8 cellular contexts compared by ENCODE assay signal in genomic region chr4:147480891-147481576, GRCh38. TPM values are rescaled to one million over a fixed set of nuclear protein-coding genes. Genes with fewer than 3 reads are reported as not detected.
DNase-seq lines count a peak whose midpoint lies in the region; ATAC-seq and TF ChIP-seq lines count a peak whose summit lies in the region.

TSS of gene EDNRA (plus strand) at chr4:147481097. CDS start at chr4:147485682, 4,585 bp downstream.

- no peak for TF ChIP-seq CTCF in epithelial cell of proximal tubule (conservative IDR thresholded peaks at IDR 0.05; ENCODE audit: low read depth, low read length)
- TF ChIP-seq CTCF in vagina (IDR thresholded peaks at IDR 0.05), result no peak

- peaks cover 7% of the 10 kb centered on the region for H3K4me1 Mint-ChIP-seq in activated T-cell treated with anti-CD3 and anti-CD28 coated beads, Interleukin-2, amount 50 U/mL, for 72 hours (ENCODE audit: low read depth)
- no peaks in the 10 kb centered on the region for H3K4me1 Mint-ChIP-seq in activated CD8-positive, alpha-beta T cell treated with anti-CD3 and anti-CD28 coated beads, Interleukin-2, amount 10 ng/mL, durations not matched to agents 7 days and 5 days (ENCODE audit: low read depth)

- ATAC-seq in activated T-cell treated with anti-CD3 and anti-CD28 coated beads, Interleukin-2, amount 50 U/mL, for 72 hours (replicated peaks in 1 of 2), result peak in 1 of 2 donors; percentile 51
- ATAC-seq in HG02840 (IDR thresholded peaks at IDR 0.05; ENCODE audit: low FRiP score, unreplicated experiment), result no peak
- no peak for ATAC-seq in activated CD8-positive, alpha-beta T cell treated with anti-CD3 and anti-CD28 coated beads, Interleukin-2, amount 10 ng/mL, durations not matched to agents 7 days and 5 days

- no peaks in the 10 kb centered on the region for H3K27me3 ChIP-seq in vagina

- H3K4me3 ChIP-seq in epithelial cell of proximal tubule (ENCODE audit: low read depth, low read length) (peak within 1 kb of the TSS; percentile 57), vagina (peak within 1 kb of the TSS; percentile 54 to 73)

- H3K27ac Mint-ChIP-seq in activated T-cell treated with anti-CD3 and anti-CD28 coated beads, Interleukin-2, amount 50 U/mL, for 72 hours, result no peak within 1 kb of the TSS
- no peak within 1 kb of the TSS for H3K27ac Mint-ChIP-seq in activated CD8-positive, alpha-beta T cell treated with anti-CD3 and anti-CD28 coated beads, Interleukin-2, amount 10 ng/mL, durations not matched to agents 7 days and 5 days

- peaks cover 42% of the 10 kb centered on the region for H3K27me3 Mint-ChIP-seq in activated T-cell treated with anti-CD3 and anti-CD28 coated beads, Interleukin-2, amount 50 U/mL, for 72 hours (ENCODE audit: low read depth)
- peaks cover 38% of the 10 kb centered on the region for H3K27me3 Mint-ChIP-seq in activated CD8-positive, alpha-beta T cell treated with anti-CD3 and anti-CD28 coated beads, Interleukin-2, amount 10 ng/mL, durations not matched to agents 7 days and 5 days (ENCODE audit: low read depth)

- TF ChIP-seq POLR2A in vagina (IDR thresholded peaks at IDR 0.05), result no peak

- H3K9me3 ChIP-seq in vagina, result no peaks in the 10 kb centered on the region

- peaks cover 26% of the 10 kb centered on the region for H3K4me1 ChIP-seq in vagina

- H3K36me3 Mint-ChIP-seq in activated T-cell treated with anti-CD3 and anti-CD28 coated beads, Interleukin-2, amount 50 U/mL, for 72 hours (ENCODE audit: insufficient read depth in 2 of 2), result no peaks in the 10 kb centered on the region
- no peaks in the 10 kb centered on the region for H3K36me3 Mint-ChIP-seq in activated CD8-positive, alpha-beta T cell treated with anti-CD3 and anti-CD28 coated beads, Interleukin-2, amount 10 ng/mL, durations not matched to agents 7 days and 5 days (ENCODE audit: low read depth)

- CTCF ChIA-PET in activated CD8-positive, alpha-beta T cell treated with anti-CD3 and anti-CD28 coated beads, Interleukin-2, amount 10 ng/mL, durations not matched to agents 7 days and 5 days (lab: Charles Lee), result no interaction called here

- peak within 1 kb of the TSS; percentile 56 to 62 for H3K4me3 Mint-ChIP-seq in activated T-cell treated with anti-CD3 and anti-CD28 coated beads, Interleukin-2, amount 50 U/mL, for 72 hours
- H3K4me3 Mint-ChIP-seq in activated CD8-positive, alpha-beta T cell treated with anti-CD3 and anti-CD28 coated beads, Interleukin-2, amount 10 ng/mL, durations not matched to agents 7 days and 5 days, result no peak within 1 kb of the TSS

- POLR2A ChIA-PET in activated CD8-positive, alpha-beta T cell treated with anti-CD3 and anti-CD28 coated beads, Interleukin-2, amount 10 ng/mL, durations not matched to agents 7 days and 5 days (lab: Charles Lee), result no interaction called here

- H3K36me3 ChIP-seq in vagina, result no peaks in the 10 kb centered on the region

- no peaks in the 10 kb centered on the region for H3K9me3 Mint-ChIP-seq in activated T-cell treated with anti-CD3 and anti-CD28 coated beads, Interleukin-2, amount 50 U/mL, for 72 hours
- H3K9me3 Mint-ChIP-seq in activated CD8-positive, alpha-beta T cell treated with anti-CD3 and anti-CD28 coated beads, Interleukin-2, amount 10 ng/mL, durations not matched to agents 7 days and 5 days (ENCODE audit: insufficient read depth), result no peaks in the 10 kb centered on the region

- DNase-seq in activated T-cell treated with anti-CD3 and anti-CD28 coated beads, Interleukin-2, amount 50 U/mL, for 72 hours, result peak in 1 of 2 donors; percentile 8
- DNase-seq in activated T-cell treated with anti-CD3 and anti-CD28 coated beads, Interleukin-2, amount 50 U/mL, for 48 hours, result no peak
- DNase-seq in epithelial cell of proximal tubule (ENCODE audit: low read depth), result no peak
- peak; percentile 17 for DNase-seq in mucosa of gallbladder (ENCODE audit: low spot score)
- DNase-seq in vagina (ENCODE audit: extremely low spot score in 2 of 2), result no peak
- no peak for DNase-seq in GOT3 (lab: John Stamatoyannopoulos, UW)
- no peak for DNase-seq in activated CD8-positive, alpha-beta T cell treated with anti-CD3 and anti-CD28 coated beads, Interleukin-2, amount 10 ng/mL, durations not matched to agents 7 days and 5 days

- intact Hi-C loops in vagina (cut with DNase I), result no loop called here

- H3K27ac ChIP-seq in vagina, result peak within 1 kb of the TSS; percentile 89

RNA-seq across cellular contexts. Expression of gene EDNRA, which starts in this region (rescaled TPM):
- total RNA-seq in activated T-cell treated with anti-CD3 and anti-CD28 coated beads, Interleukin-2, amount 50 U/mL, for 72 hours, result under 1 TPM; 0.34 to 0.69 TPM
- total RNA-seq in epithelial cell of proximal tubule (3.3 and 3.9 TPM in 2 replicates), mucosa of gallbladder (9.7 TPM), vagina (41.5 TPM)
- not detected for total RNA-seq in activated CD8-positive, alpha-beta T cell treated with anti-CD3 and anti-CD28 coated beads, Interleukin-2, amount 10 ng/mL, durations not matched to agents 7 days and 5 days
